ENCODE assay signal across 26 cellular contexts in genomic region chr4:93467484-93468155, GRCh38.
"Had no signal": no experiment of that assay in that cellular context is flagged by ENCODE, and none has a peak within 500 bp of the region (broad histone marks: within the 10 kb centered on the region; RNA-seq: fewer than 3 reads in every experiment).

No MANE protein-coding gene starts in this region.

- H3K9me3 Mint-ChIP-seq: activated naive CD8-positive, alpha-beta T cell treated with anti-CD3 and anti-CD28 coated beads, Interleukin-2, amount 50 U/mL, for 24 hours; activated T-helper 1 cell treated with anti-CD3 and anti-CD28 coated beads, Interleukin-12 subunit alpha, Interleukin-12 subunit beta, Interleukin-2, Interleukin-4 antibody, amounts not matched to agents 30 ng/mL and 10 ng/mL and 1 ng/mL, durations not matched to agents 14 hours and 24 hours and 36 hours; mesothelial cell of epicardium had no signal

- H3K4me3 ChIP-seq: cardiac muscle cell, hepatocyte, left ventricle myocardium inferior, ovary, psoas muscle, thoracic aorta, upper lobe of left lung had no signal

- H2AFZ ChIP-seq: hepatocyte had no signal

- H3K27me3 ChIP-seq: cardiac muscle cell, hepatocyte, neutrophil, ovary, upper lobe of left lung had no signal

- H3K27ac ChIP-seq: cardiac muscle cell, hepatocyte, left ventricle myocardium inferior, neutrophil, ovary, psoas muscle, thoracic aorta, upper lobe of left lung had no signal

- H3K27ac Mint-ChIP-seq: activated CD8-positive, alpha-beta T cell treated with anti-CD3 and anti-CD28 coated beads, Interleukin-2, amount 10 ng/mL, durations not matched to agents 7 days and 5 days; activated naive CD8-positive, alpha-beta T cell treated with anti-CD3 and anti-CD28 coated beads, Interleukin-2, amount 50 U/mL, for 24 hours; activated T-helper 1 cell treated with anti-CD3 and anti-CD28 coated beads, Interleukin-12 subunit alpha, Interleukin-12 subunit beta, Interleukin-2, Interleukin-4 antibody, amounts not matched to agents 30 ng/mL and 10 ng/mL and 1 ng/mL, durations not matched to agents 14 hours and 24 hours and 36 hours; immature natural killer cell; mesothelial cell of epicardium; naive thymus-derived CD8-positive, alpha-beta T cell had no signal

- DNase-seq: activated CD4-positive, alpha-beta T cell treated with anti-CD3 and anti-CD28 coated beads for 1 hour; activated CD4-positive, alpha-beta T cell treated with anti-CD3 and anti-CD28 coated beads, Interleukin-2, amount 50 U/mL, for 1 hour; activated CD8-positive, alpha-beta T cell treated with anti-CD3 and anti-CD28 coated beads, Interleukin-2, amount 10 ng/mL, durations not matched to agents 7 days and 5 days; activated gamma-delta T cell; activated naive CD4-positive, alpha-beta T cell treated with anti-CD3 and anti-CD28 coated beads, Interleukin-2, amount 50 U/mL, for 16 hours; activated naive CD8-positive, alpha-beta T cell treated with anti-CD3 and anti-CD28 coated beads, Interleukin-2, amount 50 U/mL, for 24 hours; effector CD4-positive, alpha-beta T cell; foreskin melanocyte; immature natural killer cell; kidney glomerular epithelial cell; left ventricle myocardium inferior; naive thymus-derived CD8-positive, alpha-beta T cell; ovary; psoas muscle; right cardiac atrium; stimulated activated CD4-positive, alpha-beta T cell treated with anti-CD3 and anti-CD28 coated beads, Interleukin-4, amount 100 ng/mL, for 24 hours; stimulated activated naive CD4-positive, alpha-beta T cell treated with Interleukin-2 at 50 U/mL for 16 hours; upper lobe of left lung had no signal

- FAIRE-seq: endometrium, TTC549 had no signal

- ATAC-seq: activated CD8-positive, alpha-beta T cell treated with anti-CD3 and anti-CD28 coated beads, Interleukin-2, amount 10 ng/mL, durations not matched to agents 7 days and 5 days; activated naive CD8-positive, alpha-beta T cell treated with anti-CD3 and anti-CD28 coated beads, Interleukin-2, amount 50 U/mL, for 24 hours; naive thymus-derived CD8-positive, alpha-beta T cell; psoas muscle; right cardiac atrium had no signal

- H3K4me1 ChIP-seq: left ventricle myocardium inferior, psoas muscle, upper lobe of left lung had no signal

- H3K4me3 Mint-ChIP-seq: activated CD8-positive, alpha-beta T cell treated with anti-CD3 and anti-CD28 coated beads, Interleukin-2, amount 10 ng/mL, durations not matched to agents 7 days and 5 days; activated naive CD8-positive, alpha-beta T cell treated with anti-CD3 and anti-CD28 coated beads, Interleukin-2, amount 50 U/mL, for 24 hours; activated T-helper 1 cell treated with anti-CD3 and anti-CD28 coated beads, Interleukin-12 subunit alpha, Interleukin-12 subunit beta, Interleukin-2, Interleukin-4 antibody, amounts not matched to agents 30 ng/mL and 10 ng/mL and 1 ng/mL, durations not matched to agents 14 hours and 24 hours and 36 hours; immature natural killer cell; mesothelial cell of epicardium; naive thymus-derived CD8-positive, alpha-beta T cell had no signal

- H3K9me3 ChIP-seq: neutrophil, ovary, psoas muscle, thoracic aorta, upper lobe of left lung had no signal

- H3K36me3 Mint-ChIP-seq: immature natural killer cell; mesothelial cell of epicardium; naive thymus-derived CD8-positive, alpha-beta T cell had no signal

- H3K36me3 ChIP-seq: cardiac muscle cell, left ventricle myocardium inferior, neutrophil, ovary, thoracic aorta, upper lobe of left lung had no signal

- H3K4me2 ChIP-seq: hepatocyte had no signal

- H3K27me3 Mint-ChIP-seq: activated naive CD8-positive, alpha-beta T cell treated with anti-CD3 and anti-CD28 coated beads, Interleukin-2, amount 50 U/mL, for 24 hours; naive thymus-derived CD8-positive, alpha-beta T cell had no signal

- H3K4me1 Mint-ChIP-seq: activated naive CD8-positive, alpha-beta T cell treated with anti-CD3 and anti-CD28 coated beads, Interleukin-2, amount 50 U/mL, for 24 hours; immature natural killer cell; mesothelial cell of epicardium; naive thymus-derived CD8-positive, alpha-beta T cell had no signal
